Comparison of ENCODE assay signal across 8 cellular contexts in the genomic region with DNA sequence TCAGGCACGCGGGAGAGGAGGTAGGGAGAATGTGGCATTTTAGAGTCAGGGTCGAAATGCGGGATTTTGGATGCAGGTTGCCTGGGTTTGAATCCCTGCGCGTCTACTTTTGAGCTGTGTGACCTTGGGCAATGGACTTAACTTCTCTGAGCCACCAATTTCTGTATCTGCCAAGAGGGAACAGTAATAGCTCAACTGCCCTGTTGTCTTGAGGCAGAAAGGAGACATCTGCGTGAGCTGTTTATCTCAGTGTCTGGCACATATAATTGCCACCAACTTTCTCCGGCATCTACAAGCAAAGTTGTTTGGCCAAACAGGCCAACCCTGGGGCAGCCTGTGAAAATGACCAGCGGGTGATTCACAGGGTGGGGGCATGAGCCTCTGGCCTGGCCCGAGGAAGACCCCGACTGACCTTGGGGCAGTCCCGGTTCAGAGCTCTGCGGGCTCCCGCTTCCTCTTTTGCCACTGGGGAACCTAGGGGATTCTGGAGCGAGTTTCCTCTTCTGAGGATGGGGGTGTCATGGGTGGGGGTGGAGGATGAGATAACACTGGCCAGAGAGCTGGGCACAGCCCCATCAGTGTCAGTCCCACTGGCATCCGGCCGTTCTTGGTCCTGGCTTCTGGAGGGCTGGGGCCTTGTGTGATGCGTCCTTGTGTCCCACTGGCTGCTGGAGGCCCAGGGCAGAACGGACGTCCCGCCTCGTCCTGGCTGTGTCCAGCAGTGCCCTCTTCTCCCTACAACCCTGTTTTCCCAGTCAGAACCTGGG. TPM values are rescaled to one million over a fixed set of nuclear protein-coding genes. Genes with fewer than 3 reads are reported as not detected.
DNase-seq lines count a peak whose midpoint lies in the region; ATAC-seq, FAIRE-seq and TF ChIP-seq lines count a peak whose summit lies in the region.

No MANE protein-coding gene starts in this region.

- H3K27ac ChIP-seq in pancreas: peak overlapping the region in 3 of 4 donors; percentile 6 to 39 (median 18)

- no peak for TF ChIP-seq CTCF in WTC11 (IDR thresholded peaks at IDR 0.05)
- no peak for TF ChIP-seq CTCF in pancreas (IDR thresholded peaks at IDR 0.05)

- H3K4me1 ChIP-seq in pancreas: peaks cover 0 to 10% (median 9%) of the 10 kb centered on the region in 3 donors

- no peaks in the 10 kb centered on the region for H3K9me3 ChIP-seq in pancreas

- peak overlapping the region; percentile 94 for H3K27ac Mint-ChIP-seq in activated CD4-positive, alpha-beta T cell treated with anti-CD3 and anti-CD28 coated beads, Interleukin-2, amount 10 ng/mL, durations not matched to agents 7 days and 5 days
- no peak overlapping the region for H3K27ac Mint-ChIP-seq in WTC11

- POLR2A ChIA-PET in activated CD4-positive, alpha-beta T cell treated with anti-CD3 and anti-CD28 coated beads, Interleukin-2, amount 10 ng/mL, durations not matched to agents 7 days and 5 days (lab: Charles Lee): no interaction called here
- POLR2A ChIA-PET in WTC11 (lab: Charles Lee): interaction anchor here (0.6 to 1.6 kb wide), 3 partner anchors 33 to 353 kb away, joined by 3 to 7 read pairs (median 3); no protein-coding TSS in a partner anchor

- no peaks in the 10 kb centered on the region for H3K27me3 Mint-ChIP-seq in activated CD4-positive, alpha-beta T cell treated with anti-CD3 and anti-CD28 coated beads, Interleukin-2, amount 10 ng/mL, durations not matched to agents 7 days and 5 days
- H3K27me3 Mint-ChIP-seq in WTC11 (ENCODE audit: low read depth): peaks cover 3% of the 10 kb centered on the region; the same call in 1 of the 2 replicates

- intact Hi-C loops in Right ventricle myocardium inferior (cut with DNase I): loop anchor here (5.0 kb wide), 1 partner anchor 43 kb away; no protein-coding TSS in a partner anchor
- intact Hi-C loops in pancreas (cut with DNase I): loop anchor here in 1 of 3 donors (10.0 kb wide), 1 partner anchor 265 kb away; no protein-coding TSS in a partner anchor

- DNase-seq in activated CD4-positive, alpha-beta T cell treated with anti-CD3 and anti-CD28 coated beads, Interleukin-2, amount 10 ng/mL, durations not matched to agents 7 days and 5 days: no peak
- no peak for DNase-seq in activated CD4-positive, alpha-beta T cell treated with anti-CD3 and anti-CD28 coated beads for 1 hour
- DNase-seq in WTC11 (ENCODE audit: low spot score) (no peak), Right ventricle myocardium inferior (ENCODE audit: missing footprints) (peak; percentile 83), pancreas (peak in 4 of 6 donors; percentile 32 to 79 (median 54)), NCI-H1105 treated with DMSO at 0.1 percent for 48 hours (lab: John Stamatoyannopoulos, UW) (no peak), mesenteric fat pad (ENCODE audit: low spot score) (no peak)

- no peaks in the 10 kb centered on the region for H3K36me3 ChIP-seq in pancreas

- H3K4me1 Mint-ChIP-seq in activated CD4-positive, alpha-beta T cell treated with anti-CD3 and anti-CD28 coated beads, Interleukin-2, amount 10 ng/mL, durations not matched to agents 7 days and 5 days: peaks cover 76% of the 10 kb centered on the region
- peaks cover 60% of the 10 kb centered on the region for H3K4me1 Mint-ChIP-seq in WTC11

- no peaks in the 10 kb centered on the region for H3K27me3 ChIP-seq in pancreas

- peak overlapping the region; percentile 61 to 77 (median 72) for H3K4me3 ChIP-seq in pancreas

- CTCF ChIA-PET in activated CD4-positive, alpha-beta T cell treated with anti-CD3 and anti-CD28 coated beads, Interleukin-2, amount 10 ng/mL, durations not matched to agents 7 days and 5 days (lab: Charles Lee): interaction anchor here (0.9 to 1.5 kb wide), 7 partner anchors 9 to 715 kb away, joined by 3 to 4 read pairs (median 3); a partner anchor contains a TSS
- CTCF ChIA-PET in WTC11 (lab: Charles Lee): interaction anchor here (0.6 to 1.5 kb wide), 7 partner anchors 33 to 280 kb away, joined by 3 to 5 read pairs (median 4); no protein-coding TSS in a partner anchor

- H3K4me3 Mint-ChIP-seq in activated CD4-positive, alpha-beta T cell treated with anti-CD3 and anti-CD28 coated beads, Interleukin-2, amount 10 ng/mL, durations not matched to agents 7 days and 5 days: peak overlapping the region; percentile 79
- peak overlapping the region; percentile 70 for H3K4me3 Mint-ChIP-seq in WTC11

- H3K36me3 Mint-ChIP-seq in activated CD4-positive, alpha-beta T cell treated with anti-CD3 and anti-CD28 coated beads, Interleukin-2, amount 10 ng/mL, durations not matched to agents 7 days and 5 days (ENCODE audit: low read depth): peaks cover 4% of the 10 kb centered on the region
- no peaks in the 10 kb centered on the region for H3K36me3 Mint-ChIP-seq in WTC11

- FAIRE-seq in pancreas (lab: Jason Lieb, UNC): no peak

- H3K9me3 Mint-ChIP-seq in activated CD4-positive, alpha-beta T cell treated with anti-CD3 and anti-CD28 coated beads, Interleukin-2, amount 10 ng/mL, durations not matched to agents 7 days and 5 days: no peaks in the 10 kb centered on the region
- H3K9me3 Mint-ChIP-seq in WTC11: no peaks in the 10 kb centered on the region

- ATAC-seq in WTC11: no peak
- peak; percentile 24 for ATAC-seq in Right ventricle myocardium inferior
- peak in 2 of 4 donors; percentile 7 to 13 for ATAC-seq in pancreas
- no peak for ATAC-seq in HG03378 (IDR thresholded peaks at IDR 0.05; ENCODE audit: unreplicated experiment)

- 36 to 43% methylated on average over 22 of the region's 22 CpGs for WGBS in pancreas, 2 donors

TF ChIP-seq in WTC11, 78 proteins besides CTCF, POLR2A, EP300 and RAD21 (continues in another document):
- TF ChIP-seq TEAD4 (CRISPR knock-in tag; IDR thresholded peaks at IDR 0.05): no peak
- TF ChIP-seq, protein P1, sequence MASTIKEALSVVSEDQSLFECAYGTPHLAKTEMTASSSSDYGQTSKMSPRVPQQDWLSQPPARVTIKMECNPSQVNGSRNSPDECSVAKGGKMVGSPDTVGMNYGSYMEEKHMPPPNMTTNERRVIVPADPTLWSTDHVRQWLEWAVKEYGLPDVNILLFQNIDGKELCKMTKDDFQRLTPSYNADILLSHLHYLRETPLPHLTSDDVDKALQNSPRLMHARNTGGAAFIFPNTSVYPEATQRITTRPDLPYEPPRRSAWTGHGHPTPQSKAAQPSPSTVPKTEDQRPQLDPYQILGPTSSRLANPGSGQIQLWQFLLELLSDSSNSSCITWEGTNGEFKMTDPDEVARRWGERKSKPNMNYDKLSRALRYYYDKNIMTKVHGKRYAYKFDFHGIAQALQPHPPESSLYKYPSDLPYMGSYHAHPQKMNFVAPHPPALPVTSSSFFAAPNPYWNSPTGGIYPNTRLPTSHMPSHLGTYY (CRISPR knock-in tag; IDR thresholded peaks at IDR 0.05): no peak
- TF ChIP-seq, protein P2, sequence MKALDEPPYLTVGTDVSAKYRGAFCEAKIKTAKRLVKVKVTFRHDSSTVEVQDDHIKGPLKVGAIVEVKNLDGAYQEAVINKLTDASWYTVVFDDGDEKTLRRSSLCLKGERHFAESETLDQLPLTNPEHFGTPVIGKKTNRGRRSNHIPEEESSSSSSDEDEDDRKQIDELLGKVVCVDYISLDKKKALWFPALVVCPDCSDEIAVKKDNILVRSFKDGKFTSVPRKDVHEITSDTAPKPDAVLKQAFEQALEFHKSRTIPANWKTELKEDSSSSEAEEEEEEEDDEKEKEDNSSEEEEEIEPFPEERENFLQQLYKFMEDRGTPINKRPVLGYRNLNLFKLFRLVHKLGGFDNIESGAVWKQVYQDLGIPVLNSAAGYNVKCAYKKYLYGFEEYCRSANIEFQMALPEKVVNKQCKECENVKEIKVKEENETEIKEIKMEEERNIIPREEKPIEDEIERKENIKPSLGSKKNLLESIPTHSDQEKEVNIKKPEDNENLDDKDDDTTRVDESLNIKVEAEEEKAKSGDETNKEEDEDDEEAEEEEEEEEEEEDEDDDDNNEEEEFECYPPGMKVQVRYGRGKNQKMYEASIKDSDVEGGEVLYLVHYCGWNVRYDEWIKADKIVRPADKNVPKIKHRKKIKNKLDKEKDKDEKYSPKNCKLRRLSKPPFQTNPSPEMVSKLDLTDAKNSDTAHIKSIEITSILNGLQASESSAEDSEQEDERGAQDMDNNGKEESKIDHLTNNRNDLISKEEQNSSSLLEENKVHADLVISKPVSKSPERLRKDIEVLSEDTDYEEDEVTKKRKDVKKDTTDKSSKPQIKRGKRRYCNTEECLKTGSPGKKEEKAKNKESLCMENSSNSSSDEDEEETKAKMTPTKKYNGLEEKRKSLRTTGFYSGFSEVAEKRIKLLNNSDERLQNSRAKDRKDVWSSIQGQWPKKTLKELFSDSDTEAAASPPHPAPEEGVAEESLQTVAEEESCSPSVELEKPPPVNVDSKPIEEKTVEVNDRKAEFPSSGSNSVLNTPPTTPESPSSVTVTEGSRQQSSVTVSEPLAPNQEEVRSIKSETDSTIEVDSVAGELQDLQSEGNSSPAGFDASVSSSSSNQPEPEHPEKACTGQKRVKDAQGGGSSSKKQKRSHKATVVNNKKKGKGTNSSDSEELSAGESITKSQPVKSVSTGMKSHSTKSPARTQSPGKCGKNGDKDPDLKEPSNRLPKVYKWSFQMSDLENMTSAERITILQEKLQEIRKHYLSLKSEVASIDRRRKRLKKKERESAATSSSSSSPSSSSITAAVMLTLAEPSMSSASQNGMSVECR (CRISPR knock-in tag; IDR thresholded peaks at IDR 0.05; ENCODE audit: borderline replicate concordance): no peak
- TF ChIP-seq GTF2I (CRISPR knock-in tag; conservative IDR thresholded peaks at IDR 0.05): peak; percentile 56; the same call in 1 of the 2 replicates
- TF ChIP-seq, protein P3, sequence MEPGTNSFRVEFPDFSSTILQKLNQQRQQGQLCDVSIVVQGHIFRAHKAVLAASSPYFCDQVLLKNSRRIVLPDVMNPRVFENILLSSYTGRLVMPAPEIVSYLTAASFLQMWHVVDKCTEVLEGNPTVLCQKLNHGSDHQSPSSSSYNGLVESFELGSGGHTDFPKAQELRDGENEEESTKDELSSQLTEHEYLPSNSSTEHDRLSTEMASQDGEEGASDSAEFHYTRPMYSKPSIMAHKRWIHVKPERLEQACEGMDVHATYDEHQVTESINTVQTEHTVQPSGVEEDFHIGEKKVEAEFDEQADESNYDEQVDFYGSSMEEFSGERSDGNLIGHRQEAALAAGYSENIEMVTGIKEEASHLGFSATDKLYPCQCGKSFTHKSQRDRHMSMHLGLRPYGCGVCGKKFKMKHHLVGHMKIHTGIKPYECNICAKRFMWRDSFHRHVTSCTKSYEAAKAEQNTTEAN (CRISPR knock-in tag; IDR thresholded peaks at IDR 0.05): no peak
- TF ChIP-seq FOXP1 (CRISPR knock-in tag; IDR thresholded peaks at IDR 0.05; ENCODE audit: borderline replicate concordance): no peak
- no peak for TF ChIP-seq SMAD3 (CRISPR knock-in tag; IDR thresholded peaks at IDR 0.05; ENCODE audit: borderline replicate concordance)

RNA-seq across cellular contexts. Expression of a gene that starts 1.3 kb away (rescaled TPM):
- total RNA-seq in activated CD4-positive, alpha-beta T cell treated with anti-CD3 and anti-CD28 coated beads, Interleukin-2, amount 10 ng/mL, durations not matched to agents 7 days and 5 days: 10 to 100 TPM; 21.7 to 23.4 TPM
- total RNA-seq in WTC11 (2021) (54.2 to 65.2 TPM (median 56.2 TPM) in 3 replicates), Right ventricle myocardium inferior (27.7 TPM), pancreas (10 to 100 TPM in 1 of 6 donors, 1 to 10 TPM in 5; 3.9 to 10.6 (median 4.5) TPM), mesenteric fat pad (47.2 TPM)
- polyA plus RNA-seq in pancreas: 1 to 10 TPM; 4.0 to 4.6 TPM

Comparison
In these comparisons a context has a peak if more than half of its experiments do, and no peak if none do; other contexts are left out.
1. DNase-seq: peak in Right ventricle myocardium inferior (single experiment) and pancreas (4 of 6); none in activated CD4-positive, alpha-beta T cell treated with anti-CD3 and anti-CD28 coated beads, Interleukin-2, amount 10 ng/mL, durations not matched to agents 7 days and 5 days (single experiment), activated CD4-positive, alpha-beta T cell treated with anti-CD3 and anti-CD28 coated beads for 1 hour (single experiment), WTC11 (single experiment), NCI-H1105 treated with DMSO at 0.1 percent for 48 hours (single experiment) and mesenteric fat pad (single experiment).